Comparison of ENCODE assay signal across 1 cellular context in genomic region chr19:43648633-43649032, GRCh38.
TF ChIP-seq lines count a peak whose summit lies in the region.

No MANE protein-coding gene starts in this region.

TF ChIP-seq in HepG2, 621 proteins besides CTCF, POLR2A, EP300 and RAD21:
- TF ChIP-seq ZNF768 (CRISPR knock-in tag; IDR thresholded peaks at IDR 0.05) (peak; percentile 97), ZNF772 (CRISPR knock-in tag; IDR thresholded peaks at IDR 0.05) (no peak), MAFK (conservative IDR thresholded peaks at IDR 0.05 in 1 of 2, IDR thresholded peaks at IDR 0.05 in 1 of 2; ENCODE audit: low read length in 2 of 2) (no peak), SP2 (CRISPR knock-in tag; IDR thresholded peaks at IDR 0.05) (no peak)
